In genomic region chr3:138186803-138187295, GRCh38 we compare ENCODE assay signal across 1 cellular context.
TF ChIP-seq lines count a peak whose summit lies in the region.

No MANE protein-coding gene starts in this region.

TF ChIP-seq in SK-N-SH treated with all-trans-retinoic acid at 6 μM for 48 hours, 23 proteins besides CTCF, POLR2A, EP300 and RAD21 (continued from another document):
- TF ChIP-seq TSHZ2 (CRISPR knock-in tag; IDR thresholded peaks at IDR 0.05): no peak
